8 cellular contexts compared by ENCODE assay signal in the genomic region with DNA sequence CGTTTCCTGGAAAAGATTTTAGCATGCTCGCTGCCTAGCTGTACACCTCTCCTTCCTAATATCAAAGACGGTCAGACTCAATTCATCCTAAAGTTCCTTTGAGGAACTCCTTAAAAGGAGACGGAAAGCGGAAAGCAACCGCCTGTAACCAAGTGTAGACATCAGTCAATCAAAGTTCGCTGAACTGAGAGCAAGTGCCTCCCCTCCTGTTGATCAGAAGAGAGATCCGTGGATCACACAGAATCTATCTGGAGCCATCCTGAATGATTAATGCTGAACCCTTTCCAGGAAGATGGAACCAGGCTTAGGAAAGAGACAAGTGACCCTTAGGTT. TPM values are rescaled to one million over a fixed set of nuclear protein-coding genes. Genes with fewer than 3 reads are reported as not detected.
A peak's percentile ranks its signal among the peaks of the same experiment; 100 is the strongest.
DNase-seq lines count a peak whose midpoint lies in the region; ATAC-seq and TF ChIP-seq lines count a peak whose summit lies in the region.

No MANE protein-coding gene starts in this region.

- peak overlapping the region; percentile 85 for H3K4me3 Mint-ChIP-seq in activated naive CD4-positive, alpha-beta T cell treated with anti-CD3 and anti-CD28 coated beads for 36 hours
- H3K4me3 Mint-ChIP-seq in activated B cell treated with CpG ODN at 0.5 μM for 24 hours, result peak overlapping the region; percentile 99

- H3K4me3 ChIP-seq in neuron (ENCODE audit: low read length), result peak overlapping the region; percentile 66

- H3K9me3 ChIP-seq in neuron (ENCODE audit: low read length), result no peaks in the 10 kb centered on the region

- DNase-seq in activated naive CD4-positive, alpha-beta T cell treated with anti-CD3 and anti-CD28 coated beads for 36 hours, result peak; percentile 46
- DNase-seq in activated naive CD4-positive, alpha-beta T cell (lab: John Stamatoyannopoulos, UW), result no peak
- no peak for DNase-seq in activated B cell treated with CpG ODN at 0.5 μM for 24 hours
- peak; percentile 21 for DNase-seq in fibroblast of peridontal ligament (ENCODE audit: extremely low read depth)
- no peak for DNase-seq in cerebellar nuclear complex (lab: John Stamatoyannopoulos, UW)
- no peak for DNase-seq in NCI-H526 treated with DMSO at 0.1 percent for 48 hours (lab: John Stamatoyannopoulos, UW)

- H3K36me3 Mint-ChIP-seq in activated naive CD4-positive, alpha-beta T cell treated with anti-CD3 and anti-CD28 coated beads for 36 hours (ENCODE audit: low read depth), result no peaks in the 10 kb centered on the region
- H3K36me3 Mint-ChIP-seq in activated B cell treated with CpG ODN at 0.5 μM for 24 hours (ENCODE audit: low read depth), result peaks cover 25% of the 10 kb centered on the region

- H2AFZ ChIP-seq in neuron (ENCODE audit: low read depth, low read length), result peak overlapping the region; percentile 96

- peak overlapping the region; percentile 89 for H3K27ac Mint-ChIP-seq in activated naive CD4-positive, alpha-beta T cell treated with anti-CD3 and anti-CD28 coated beads for 36 hours
- H3K27ac Mint-ChIP-seq in activated B cell treated with CpG ODN at 0.5 μM for 24 hours, result peak overlapping the region; percentile 99

- peaks cover 14% of the 10 kb centered on the region for H3K4me1 ChIP-seq in neuron (ENCODE audit: insufficient read depth, low read length)

- POLR2A ChIA-PET in activated B cell treated with CpG ODN at 0.5 μM for 24 hours (lab: Charles Lee), result interaction anchor here (0.9 to 4.4 kb wide), 10 partner anchors 9 to 269 kb away, joined by 3 to 68 read pairs (median 6); partner anchors contain the start of genes APEX1, OSGEP, PARP2 and PIP4P1

- peaks cover 32% of the 10 kb centered on the region for H3K4me1 Mint-ChIP-seq in activated naive CD4-positive, alpha-beta T cell treated with anti-CD3 and anti-CD28 coated beads for 36 hours (ENCODE audit: low read depth)
- peaks cover 48% of the 10 kb centered on the region for H3K4me1 Mint-ChIP-seq in activated B cell treated with CpG ODN at 0.5 μM for 24 hours

- peak; percentile 37 for ATAC-seq in HG03571 (IDR thresholded peaks at IDR 0.05; ENCODE audit: unreplicated experiment)
- peak; percentile 40 for ATAC-seq in activated B cell treated with CpG ODN at 0.5 μM for 24 hours (ENCODE audit: low read depth)

- no peaks in the 10 kb centered on the region for H3K27me3 Mint-ChIP-seq in activated naive CD4-positive, alpha-beta T cell treated with anti-CD3 and anti-CD28 coated beads for 36 hours (ENCODE audit: low read depth)
- H3K27me3 Mint-ChIP-seq in activated B cell treated with CpG ODN at 0.5 μM for 24 hours, result no peaks in the 10 kb centered on the region

- no peak for TF ChIP-seq CTCF in activated B cell treated with CpG ODN at 0.5 μM for 24 hours (IDR thresholded peaks at IDR 0.05)

- no peaks in the 10 kb centered on the region for H3K36me3 ChIP-seq in neuron (ENCODE audit: insufficient read depth, low read length)

- H3K27me3 ChIP-seq in neuron (ENCODE audit: insufficient read depth, low read length), result peaks cover 5% of the 10 kb centered on the region

- intact Hi-C loops in activated naive CD4-positive, alpha-beta T cell treated with anti-CD3 and anti-CD28 coated beads for 36 hours (cut with micrococcal nuclease), result loop anchor here (1.0 kb wide), 8 partner anchors 28 to 270 kb away; partner anchors contain the start of genes APEX1, PARP2 and PIP4P1
- intact Hi-C loops in activated B cell treated with CpG ODN at 0.5 μM for 24 hours (cut with micrococcal nuclease), result loop anchor here (1.0 to 2.0 kb wide), 10 partner anchors 13 to 1063 kb away; partner anchors contain the start of genes CCNB1IP1, OSGEP, PARP2 and PIP4P1

- H3K9me3 Mint-ChIP-seq in activated naive CD4-positive, alpha-beta T cell treated with anti-CD3 and anti-CD28 coated beads for 36 hours, result no peaks in the 10 kb centered on the region
- no peaks in the 10 kb centered on the region for H3K9me3 Mint-ChIP-seq in activated B cell treated with CpG ODN at 0.5 μM for 24 hours

- CTCF ChIA-PET in activated naive CD4-positive, alpha-beta T cell treated with anti-CD3 and anti-CD28 coated beads for 36 hours (lab: Charles Lee), result interaction anchor here (0.8 to 3.3 kb wide), 16 partner anchors 9 to 277 kb away, joined by 3 to 33 read pairs (median 8); partner anchors contain the start of genes APEX1, OSGEP, PARP2 and PIP4P1
- CTCF ChIA-PET in activated B cell treated with CpG ODN at 0.5 μM for 24 hours (lab: Charles Lee), result interaction anchor here (0.6 to 4.3 kb wide), 11 partner anchors 9 to 276 kb away, joined by 3 to 53 read pairs (median 7); partner anchors contain the start of genes APEX1, OSGEP, PARP2 and PIP4P1

RNA-seq across cellular contexts. Expression of gene TEP1, which starts 0.5 kb away (rescaled TPM):
- total RNA-seq in activated naive CD4-positive, alpha-beta T cell treated with anti-CD3 and anti-CD28 coated beads for 36 hours, result 10 to 100 TPM; 34.3 to 37.0 TPM
- total RNA-seq in activated B cell treated with CpG ODN at 0.5 μM for 24 hours, result 99.0 and 120 TPM in 2 replicates

RNA-seq across cellular contexts. Expression of gene KLHL33, which starts 22.2 kb away (rescaled TPM):
- total RNA-seq in activated naive CD4-positive, alpha-beta T cell treated with anti-CD3 and anti-CD28 coated beads for 36 hours, result under 1 TPM; 0.07 to 0.10 TPM
- total RNA-seq in activated B cell treated with CpG ODN at 0.5 μM for 24 hours, result 0.42 and 0.53 TPM in 2 replicates

RNA-seq across cellular contexts. Expression of gene OSGEP, which starts 40.9 kb away (rescaled TPM):
- 10 to 100 TPM; 35.7 to 36.8 TPM for total RNA-seq in activated naive CD4-positive, alpha-beta T cell treated with anti-CD3 and anti-CD28 coated beads for 36 hours
- 98.3 and 112 TPM in 2 replicates for total RNA-seq in activated B cell treated with CpG ODN at 0.5 μM for 24 hours

RNA-seq across cellular contexts. Expression of gene APEX1, which starts 41.3 kb away (rescaled TPM):
- total RNA-seq in activated naive CD4-positive, alpha-beta T cell treated with anti-CD3 and anti-CD28 coated beads for 36 hours, result 100 to 1,000 TPM; 187 to 190 TPM
- total RNA-seq in activated B cell treated with CpG ODN at 0.5 μM for 24 hours, result 215 and 231 TPM in 2 replicates

RNA-seq across cellular contexts. Expression of gene PIP4P1, which starts 47.5 kb away (rescaled TPM):
- 10 to 100 TPM; 31.6 to 32.3 TPM for total RNA-seq in activated naive CD4-positive, alpha-beta T cell treated with anti-CD3 and anti-CD28 coated beads for 36 hours
- 84.8 and 87.3 TPM in 2 replicates for total RNA-seq in activated B cell treated with CpG ODN at 0.5 μM for 24 hours

Comparison
In these comparisons a context has a peak if more than half of its experiments do, and no peak if none do; other contexts are left out.
1. DNase-seq: peak in activated naive CD4-positive, alpha-beta T cell treated with anti-CD3 and anti-CD28 coated beads for 36 hours (single experiment) and fibroblast of peridontal ligament (single experiment); none in activated naive CD4-positive, alpha-beta T cell (0 of 4), activated B cell treated with CpG ODN at 0.5 μM for 24 hours (single experiment), cerebellar nuclear complex (0 of 2) and NCI-H526 treated with DMSO at 0.1 percent for 48 hours (single experiment).